21 cellular contexts compared by ENCODE assay signal in genomic region chr21:41620541-41620940, GRCh38.
DNase-seq lines count a peak whose midpoint lies in the region; ATAC-seq and TF ChIP-seq lines count a peak whose summit lies in the region.
"Had no signal": no experiment of that assay in that cellular context is flagged by ENCODE, and none has a peak within 500 bp of the region (broad histone marks: within the 10 kb centered on the region; RNA-seq: fewer than 3 reads in every experiment).

No MANE protein-coding gene starts in this region.

- no peak overlapping the region for H2BK12ac ChIP-seq in neuronal stem cell (ENCODE audit: low read length)

- no peak for TF ChIP-seq POLR2A in esophagus squamous epithelium (IDR thresholded peaks at IDR 0.05)
- TF ChIP-seq POLR2A in right lobe of liver (IDR thresholded peaks at IDR 0.05) = no peak

- no peaks in the 10 kb centered on the region for H3K9me2 ChIP-seq in PC-9 (ENCODE audit: insufficient read depth)

- POLR2A ChIA-PET in PC-9 (lab: Charles Lee; ENCODE audit: unreplicated experiment) = no interaction called here

- H3K4me2 ChIP-seq in PC-9 (peak overlapping the region; percentile 33), neuronal stem cell (ENCODE audit: insufficient read depth, low read length, poor library complexity, severe bottlenecking) (no peak overlapping the region)
- H3K4me2 ChIP-seq: GM23338 had no signal

- no peak overlapping the region for H3K9ac ChIP-seq in neuronal stem cell (ENCODE audit: low read depth, low read length, poor library complexity)

- H3K27me3 ChIP-seq in ACC112 (ENCODE audit: insufficient read depth, low read length) (no peaks in the 10 kb centered on the region), PC-9 (ENCODE audit: insufficient read depth, low read depth) (no peaks in the 10 kb centered on the region), esophagus squamous epithelium (no peaks in the 10 kb centered on the region), neuronal stem cell (ENCODE audit: control insufficient read depth in 3 of 3, insufficient read depth in 3 of 3, low read depth in 1 of 3, low read length in 3 of 3) (peaks cover 0 to 3% (median 0%) of the 10 kb centered on the region in 3 experiments), H7 (ENCODE audit: control insufficient read depth, insufficient read depth, low read length) (no peaks in the 10 kb centered on the region), right lobe of liver (no peaks in the 10 kb centered on the region)
- H3K27me3 ChIP-seq: BE2C had no signal

- no peak overlapping the region for H2BK15ac ChIP-seq in neuronal stem cell (ENCODE audit: low read length)

- DNase-seq in PC-9 = no peak
- no peak for DNase-seq in esophagus squamous epithelium (lab: John Stamatoyannopoulos, UW)
- DNase-seq in neuronal stem cell (ENCODE audit: low spot score) = no peak
- no peak for DNase-seq in NCI-H510A treated with DMSO at 0.1 percent for 48 hours (lab: John Stamatoyannopoulos, UW)
- no peak for DNase-seq in H7
- DNase-seq in right lobe of liver = no peak
- DNase-seq: BE2C, HFFc6, Kasumi-1, MV-4-11, NCI-H1105 treated with DMSO at 0.1 percent for 48 hours, NCI-H2029, NCI-H446, NCI-H526, NCI-H82, SIG-M5 had no signal

- H3K9me3 ChIP-seq in PC-9 (ENCODE audit: insufficient read depth, low read depth) (no peaks in the 10 kb centered on the region), esophagus squamous epithelium (no peaks in the 10 kb centered on the region), neuronal stem cell (replicated peaks in 1 of 2; ENCODE audit: control insufficient read depth in 2 of 2, insufficient read depth in 1 of 2, low read depth in 1 of 2, low read length in 2 of 2) (no peaks in the 10 kb centered on the region), right lobe of liver (no peaks in the 10 kb centered on the region)
- H3K9me3 ChIP-seq: BE2C, HAP-1 had no signal

- no peak overlapping the region for H2BK120ac ChIP-seq in neuronal stem cell (ENCODE audit: low read depth, low read length)

- CTCF ChIA-PET in PC-9 (lab: Charles Lee) = no interaction called here

- H3F3A ChIP-seq in PC-9 (ENCODE audit: insufficient read depth, low read depth) = peaks cover 3% of the 10 kb centered on the region; the same call in 1 of the 2 replicates

- H3K18ac ChIP-seq in neuronal stem cell (ENCODE audit: low read length) = peak overlapping the region; percentile 23

- no peak for ATAC-seq in right lobe of liver
- ATAC-seq: GM23338, HepG2 had no signal

- H3K36me3 ChIP-seq in ACC112 (ENCODE audit: insufficient read depth, low read length) = no peaks in the 10 kb centered on the region
- no peaks in the 10 kb centered on the region for H3K36me3 ChIP-seq in PC-9 (ENCODE audit: low read depth)
- no peaks in the 10 kb centered on the region for H3K36me3 ChIP-seq in esophagus squamous epithelium
- no peaks in the 10 kb centered on the region for H3K36me3 ChIP-seq in neuronal stem cell (replicated peaks in 1 of 2; ENCODE audit: control insufficient read depth in 2 of 2, insufficient read depth in 2 of 2, low read length in 2 of 2)
- H3K36me3 ChIP-seq in H7 (replicated peaks; ENCODE audit: control insufficient read depth, insufficient read depth, low read length) = no peaks in the 10 kb centered on the region
- H3K36me3 ChIP-seq in right lobe of liver = no peaks in the 10 kb centered on the region
- H3K36me3 ChIP-seq: BE2C, HAP-1 had no signal

- H3K14ac ChIP-seq in neuronal stem cell (ENCODE audit: low read length) = no peak overlapping the region

- H3K4ac ChIP-seq in neuronal stem cell (ENCODE audit: low read length) = no peak overlapping the region

- 60% methylated on average over 1 of the region's 6 CpGs; no CpG with 5 or more reads in 1 of the 2 donors for WGBS in esophagus squamous epithelium, 2 donors
- WGBS in neuronal stem cell (ENCODE audit: extremely low coverage in 2 of 2, insufficient read length in 2 of 2, insufficient replicate concordance in 1 of 2), 2 donors = no CpG with 5 or more reads among the region's 6 CpGs
- no CpG with 5 or more reads among the region's 6 CpGs for WGBS in right lobe of liver (ENCODE audit: insufficient coverage, low coverage, low lambda C conversion rate, missing lambda C conversion rate)

- H4K8ac ChIP-seq in neuronal stem cell (ENCODE audit: low read depth, low read length) = no peak overlapping the region

- no peak overlapping the region for H2AFZ ChIP-seq in ACC112 (ENCODE audit: low read length, unreplicated experiment)
- no peak overlapping the region for H2AFZ ChIP-seq in PC-9
- no peak overlapping the region for H2AFZ ChIP-seq in neuronal stem cell (ENCODE audit: low read length)
- H2AFZ ChIP-seq: GM23338 had no signal

- H3K27ac ChIP-seq in ACC112 (ENCODE audit: low read depth, low read length) (peak overlapping the region; percentile 59), PC-9 (peak overlapping the region; percentile 32; the same call in 1 of the 2 replicates), esophagus squamous epithelium (peak overlapping the region; percentile 32 to 84 (median 52)), neuronal stem cell (replicated peaks; ENCODE audit: low read length) (no peak overlapping the region), right lobe of liver (no peak overlapping the region)
- H3K27ac ChIP-seq: SK-N-MC had no signal

- no peaks in the 10 kb centered on the region for H3K79me1 ChIP-seq in neuronal stem cell (ENCODE audit: low read depth, low read length)

- BruUV-seq in PC-9 (replicated peaks; lab: Mats Ljungman, UMichigan) = no TSS peak

- no peaks in the 10 kb centered on the region for H4K20me1 ChIP-seq in PC-9 (ENCODE audit: insufficient read depth)

- H4K91ac ChIP-seq in neuronal stem cell (ENCODE audit: low read depth, low read length, poor library complexity) = no peak overlapping the region

- TF ChIP-seq CTCF in PC-9 (conservative IDR thresholded peaks at IDR 0.05) (no peak), esophagus squamous epithelium (IDR thresholded peaks at IDR 0.05) (no peak), right lobe of liver (IDR thresholded peaks at IDR 0.05) (no peak)

- H3K23ac ChIP-seq in neuronal stem cell (ENCODE audit: low read depth, low read length, poor library complexity) = no peak overlapping the region

- H3K4me3 ChIP-seq in ACC112 (ENCODE audit: low read depth, low read length) (no peak overlapping the region), PC-9 (no peak overlapping the region), esophagus squamous epithelium (no peak overlapping the region), neuronal stem cell (ENCODE audit: low read length in 2 of 2) (no peak overlapping the region), H7 (ENCODE audit: insufficient read depth, low read depth, low read length) (no peak overlapping the region), right lobe of liver (no peak overlapping the region)
- H3K4me3 ChIP-seq: GM23338, HAP-1, SK-N-MC had no signal

- intact Hi-C loops in PC-9 (cut with micrococcal nuclease; ENCODE audit: unreplicated experiment) = no loop called here
- intact Hi-C loops in esophagus squamous epithelium (cut with DNase I) = no loop called here
- intact Hi-C loops in right lobe of liver (cut with DNase I) = no loop called here

- peaks cover 47% of the 10 kb centered on the region for H3K4me1 ChIP-seq in ACC112 (ENCODE audit: control insufficient read depth, insufficient read depth, low read length, unreplicated experiment)
- peaks cover 34% of the 10 kb centered on the region for H3K4me1 ChIP-seq in PC-9 (replicated peaks; ENCODE audit: insufficient read depth)
- peaks cover 15 to 59% (median 28%) of the 10 kb centered on the region in 3 donors for H3K4me1 ChIP-seq in esophagus squamous epithelium
- no peaks in the 10 kb centered on the region for H3K4me1 ChIP-seq in neuronal stem cell (ENCODE audit: control insufficient read depth in 2 of 2, insufficient read depth in 1 of 2, low read depth in 1 of 2, low read length in 2 of 2)
- H3K4me1 ChIP-seq in right lobe of liver = no peaks in the 10 kb centered on the region
- H3K4me1 ChIP-seq: BE2C, HAP-1 had no signal

- no peaks in the 10 kb centered on the region for H3K79me2 ChIP-seq in ACC112 (ENCODE audit: control insufficient read depth, insufficient read depth, low read length, unreplicated experiment)
- no peaks in the 10 kb centered on the region for H3K79me2 ChIP-seq in PC-9 (ENCODE audit: low read depth)

- no peak overlapping the region for H2AK5ac ChIP-seq in neuronal stem cell (ENCODE audit: low read depth, low read length)

- no peak overlapping the region for H2BK5ac ChIP-seq in neuronal stem cell (ENCODE audit: low read length)

Comparison
In these comparisons a context has a peak if more than half of its experiments do, and no peak if none do; other contexts are left out.
1. H3K27ac ChIP-seq: peak in ACC112 (single experiment), PC-9 (single experiment) and esophagus squamous epithelium (4 of 4); none in neuronal stem cell (single experiment) and right lobe of liver (0 of 3).